Comparison of ENCODE assay signal across 6 cellular contexts in genomic region chr11:65960824-65961266, GRCh38. TPM values are rescaled to one million over a fixed set of nuclear protein-coding genes. Genes with fewer than 3 reads are reported as not detected.
A peak's percentile ranks its signal among the peaks of the same experiment; 100 is the strongest.
DNase-seq lines count a peak whose midpoint lies in the region; TF ChIP-seq lines count a peak whose summit lies in the region.

No MANE protein-coding gene starts in this region.

- H3K27me3 ChIP-seq in iPS DF 6.9 (ENCODE audit: control insufficient read depth, insufficient read depth, low read length) (no peaks in the 10 kb centered on the region), vagina (no peaks in the 10 kb centered on the region)

- intact Hi-C loops in vagina (cut with DNase I), result loop anchor here (5.0 kb wide), 1 partner anchor 39 kb away; no protein-coding TSS in a partner anchor

- H3K9me3 Mint-ChIP-seq in activated naive CD4-positive, alpha-beta T cell treated with anti-CD3 and anti-CD28 coated beads, Interleukin-2, amount 50 U/mL, for 24 hours, result no peaks in the 10 kb centered on the region

- whole genome bisulfite sequencing in iPS DF 6.9 (ENCODE audit: insufficient coverage, insufficient read length), result no CpG with 5 or more reads among the region's 16 CpGs

- H3K27ac Mint-ChIP-seq in activated naive CD4-positive, alpha-beta T cell treated with anti-CD3 and anti-CD28 coated beads, Interleukin-2, amount 50 U/mL, for 24 hours, result peak overlapping the region; percentile 99

- H3K4me3 ChIP-seq in iPS DF 6.9 (ENCODE audit: low read length), result peak overlapping the region; percentile 99; the same call in 1 of the 2 replicates
- H3K4me3 ChIP-seq in vagina, result peak overlapping the region; percentile 89 to 95

- H3K27ac ChIP-seq in iPS DF 6.9 (ENCODE audit: low read length) (no peak overlapping the region), vagina (peak overlapping the region; percentile 78)

- H3K27me3 Mint-ChIP-seq in activated naive CD4-positive, alpha-beta T cell treated with anti-CD3 and anti-CD28 coated beads, Interleukin-2, amount 50 U/mL, for 24 hours, result no peaks in the 10 kb centered on the region

- H3K4me1 Mint-ChIP-seq in activated naive CD4-positive, alpha-beta T cell treated with anti-CD3 and anti-CD28 coated beads, Interleukin-2, amount 50 U/mL, for 24 hours, result peaks cover 54% of the 10 kb centered on the region

- no peak for TF ChIP-seq CTCF in vagina (IDR thresholded peaks at IDR 0.05)

- DNase-seq in activated naive CD4-positive, alpha-beta T cell treated with anti-CD3 and anti-CD28 coated beads, Interleukin-2, amount 50 U/mL, for 16 hours, result no peak
- DNase-seq in iPS DF 6.9 (ENCODE audit: low read depth, low spot score) (no peak), vagina (ENCODE audit: extremely low spot score in 2 of 2) (no peak), NCI-H82 treated with DMSO at 0.1 percent for 48 hours (lab: John Stamatoyannopoulos, UW; ENCODE audit: unreplicated experiment) (no peak), hippocampal formation (lab: John Stamatoyannopoulos, UW) (no peak)

- peaks cover 16% of the 10 kb centered on the region for H3K36me3 Mint-ChIP-seq in activated naive CD4-positive, alpha-beta T cell treated with anti-CD3 and anti-CD28 coated beads, Interleukin-2, amount 50 U/mL, for 24 hours

- H3K4me1 ChIP-seq in iPS DF 6.9 (ENCODE audit: control insufficient read depth, insufficient read depth, low read length) (0 out of 2 replicates have a peak, but pooled peaks cover 2% of the 10 kb centered on the region), vagina (peaks cover 33% of the 10 kb centered on the region)

- H3K4me3 Mint-ChIP-seq in activated naive CD4-positive, alpha-beta T cell treated with anti-CD3 and anti-CD28 coated beads, Interleukin-2, amount 50 U/mL, for 24 hours, result peak overlapping the region; percentile 94

- TF ChIP-seq POLR2A in vagina (IDR thresholded peaks at IDR 0.05), result no peak

- H3K9me3 ChIP-seq in iPS DF 6.9 (ENCODE audit: control insufficient read depth, insufficient read depth, low read length) (no peaks in the 10 kb centered on the region), vagina (no peaks in the 10 kb centered on the region)

- H3K36me3 ChIP-seq in iPS DF 6.9 (ENCODE audit: control insufficient read depth, insufficient read depth, low read length) (peaks cover 17% of the 10 kb centered on the region), vagina (peaks cover 0 to 19% of the 10 kb centered on the region in 2 donors)

RNA-seq across cellular contexts. Expression of gene SART1, which starts 0.7 kb away (rescaled TPM):
- 26.0 TPM for total RNA-seq in vagina

RNA-seq across cellular contexts. Expression of gene TSGA10IP, which starts 15.6 kb away (rescaled TPM):
- not detected for total RNA-seq in vagina

RNA-seq across cellular contexts. Expression of gene EIF1AD, which starts 41.1 kb away (rescaled TPM):
- 50.6 TPM for total RNA-seq in vagina

RNA-seq across cellular contexts. Expression of gene BANF1, which starts 41.5 kb away (rescaled TPM):
- 54.5 TPM for total RNA-seq in vagina

RNA-seq across cellular contexts. Expression of gene DRAP1, which starts 41.6 kb away (rescaled TPM):
- total RNA-seq in vagina, result 59.2 TPM
